In the genomic region with DNA sequence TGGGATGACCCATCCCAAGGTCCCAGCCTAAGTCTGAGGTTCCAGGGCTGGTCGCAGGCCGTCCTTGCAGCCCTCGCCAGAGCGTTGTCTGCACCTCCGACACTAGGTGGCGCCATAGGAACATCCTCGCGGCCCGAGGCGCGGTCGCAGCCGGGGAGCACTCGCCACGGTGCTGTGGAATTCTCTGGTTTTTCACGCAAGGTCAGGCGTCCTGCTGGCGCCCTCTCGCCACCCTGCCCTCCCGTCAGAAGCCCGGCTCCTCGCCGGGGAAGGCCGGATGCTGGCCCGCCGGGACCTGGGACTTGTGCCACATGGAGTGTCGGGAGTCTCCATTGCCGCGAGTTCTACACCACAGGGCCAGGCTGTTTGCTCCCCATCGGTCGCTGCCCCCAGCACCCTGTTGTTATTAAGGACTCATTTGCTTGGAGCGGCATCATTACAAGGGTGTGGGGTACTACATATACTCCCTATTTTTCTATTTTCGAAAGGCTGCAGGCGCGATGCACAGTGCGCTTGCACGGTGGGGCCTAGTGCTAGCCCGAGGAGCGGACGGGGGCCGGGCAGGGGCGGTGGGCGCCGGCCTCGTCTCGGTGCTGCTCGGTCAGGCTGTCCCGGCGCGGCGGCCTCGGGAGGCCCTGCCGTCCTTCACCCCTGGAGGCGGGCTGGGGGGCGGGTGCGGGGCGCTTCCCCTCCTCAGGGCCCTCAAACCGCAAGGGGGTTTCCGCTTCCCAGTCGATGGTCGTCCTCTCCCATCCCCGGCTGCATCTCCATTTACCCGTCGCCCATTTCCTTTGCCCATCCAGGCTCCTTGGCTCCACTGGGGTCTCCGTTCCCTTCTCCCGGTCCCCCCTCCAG, we compare ENCODE assay signal across 8 cellular contexts.
A peak's percentile ranks its signal among the peaks of the same experiment; 100 is the strongest.
DNase-seq lines count a peak whose midpoint lies in the region; ATAC-seq, FAIRE-seq and TF ChIP-seq lines count a peak whose summit lies in the region.

No MANE protein-coding gene starts in this region.

- peak; percentile 91 to 96 (median 96) for ATAC-seq in natural killer cell

- no peaks in the 10 kb centered on the region for H3K9me3 ChIP-seq in fibroblast of lung (ENCODE audit: control insufficient read depth, insufficient read depth, low read depth, low read length)

- H3K9ac ChIP-seq in fibroblast of lung (ENCODE audit: insufficient read depth, low read length), result peak overlapping the region; percentile 38

- H3K4me3 ChIP-seq in fibroblast of lung (replicated peaks in 1 of 4; ENCODE audit: control extremely low read depth in 1 of 4, insufficient read depth in 1 of 4, low read depth in 3 of 4, low read length in 4 of 4), result peak overlapping the region in 3 of 4 experiments; percentile 26 to 53 (median 29)

- DNase-seq in D721Med (ENCODE audit: insufficient read length, low spot score), result peak; percentile 84
- DNase-seq in GM20000 (ENCODE audit: low spot score), result peak; percentile 88
- DNase-seq in HPDE6-E6E7 (ENCODE audit: extremely low spot score), result peak; percentile 77
- DNase-seq in activated T-helper 1 cell treated with Interleukin-2 at 50 U/mL for 16 hours (ENCODE audit: low read depth), result peak; percentile 52
- peak; percentile 70 to 79 for DNase-seq in fibroblast of lung (ENCODE audit: low read depth in 2 of 2)
- DNase-seq in natural killer cell, result peak; percentile 63
- DNase-seq in stimulated activated naive CD4-positive, alpha-beta T cell (lab: John Stamatoyannopoulos, UW), result peak; percentile 37 to 72 (median 49)

- H3K4me2 ChIP-seq in fibroblast of lung (ENCODE audit: extremely low read depth, insufficient read depth, low read length), result peak overlapping the region; percentile 68

- intact Hi-C loops in natural killer cell (cut with micrococcal nuclease), result loop anchor here (2.0 kb wide), 1 partner anchor 821 kb away; no protein-coding TSS in a partner anchor

- no peaks in the 10 kb centered on the region for H3K79me2 ChIP-seq in fibroblast of lung (ENCODE audit: control insufficient read depth, insufficient read depth, low read length)

- no peaks in the 10 kb centered on the region for H3K27me3 ChIP-seq in fibroblast of lung (ENCODE audit: control insufficient read depth, insufficient read depth, low read length)

- H3K4me1 ChIP-seq in fibroblast of lung (ENCODE audit: control insufficient read depth, extremely low read depth, insufficient read depth, low read length), result peaks cover 7% of the 10 kb centered on the region

- H2AFZ ChIP-seq in fibroblast of lung (ENCODE audit: low read length), result peak overlapping the region; percentile 66

- no peaks in the 10 kb centered on the region for H3K36me3 ChIP-seq in fibroblast of lung (ENCODE audit: control insufficient read depth, insufficient read depth, low read length)

- H3K4me3 Mint-ChIP-seq in natural killer cell, result peak overlapping the region; percentile 84

- TF ChIP-seq CTCF in D721Med (IDR thresholded peaks at IDR 0.05; ENCODE audit: insufficient read depth, missing control alignments) (peak; percentile 91), GM20000 (IDR thresholded peaks at IDR 0.05; ENCODE audit: extremely low read depth, missing control alignments) (peak; percentile 97), fibroblast of lung (conservative IDR thresholded peaks at IDR 0.05 in 1 of 2, IDR thresholded peaks at IDR 0.05 in 1 of 2; ENCODE audit: low read depth in 1 of 2, low read length in 2 of 2) (peak; percentile 88 to 94), natural killer cell (IDR thresholded peaks at IDR 0.05) (peak; percentile 97)

- no peaks in the 10 kb centered on the region for H4K20me1 ChIP-seq in fibroblast of lung (ENCODE audit: control insufficient read depth, extremely low read depth, insufficient read depth, low read length)

- no peaks in the 10 kb centered on the region for H3K36me3 Mint-ChIP-seq in natural killer cell

- H3K4me1 Mint-ChIP-seq in natural killer cell, result peaks cover 13% of the 10 kb centered on the region in 2 donors

- H3K9me3 Mint-ChIP-seq in natural killer cell, result no peaks in the 10 kb centered on the region

- peaks cover 20 to 25% of the 10 kb centered on the region in 2 donors for H3K27me3 Mint-ChIP-seq in natural killer cell (ENCODE audit: low read depth in 2 of 2)

- no peak for FAIRE-seq in D721Med (lab: Jason Lieb, UNC)

- peak overlapping the region in 1 of 2 donors; percentile 54 for H3K27ac Mint-ChIP-seq in natural killer cell

- H3K27ac ChIP-seq in fibroblast of lung (ENCODE audit: insufficient read depth, low read length), result peak overlapping the region; percentile 49

TF ChIP-seq in PFSK-1, 5 proteins besides CTCF, POLR2A, EP300 and RAD21:
- TF ChIP-seq FOXP2 (optimal IDR thresholded peaks at IDR 0.05; ENCODE audit: borderline replicate concordance, extremely low read depth, extremely low read length, insufficient read depth) (peak; percentile 88), POLR2AphosphoS5 (IDR thresholded peaks at IDR 0.05; ENCODE audit: low read depth, low read length) (no peak)
TF ChIP-seq in PFSK-1: peak in this region for 1.

Comparison
In these comparisons a context has a peak if more than half of its experiments do, and no peak if none do; other contexts are left out.
1. Peak in every context shown above with its lines: DNase-seq, ATAC-seq, H3K4me3 ChIP-seq and H3K27ac ChIP-seq.